8 cellular contexts compared by ENCODE assay signal in the genomic region with DNA sequence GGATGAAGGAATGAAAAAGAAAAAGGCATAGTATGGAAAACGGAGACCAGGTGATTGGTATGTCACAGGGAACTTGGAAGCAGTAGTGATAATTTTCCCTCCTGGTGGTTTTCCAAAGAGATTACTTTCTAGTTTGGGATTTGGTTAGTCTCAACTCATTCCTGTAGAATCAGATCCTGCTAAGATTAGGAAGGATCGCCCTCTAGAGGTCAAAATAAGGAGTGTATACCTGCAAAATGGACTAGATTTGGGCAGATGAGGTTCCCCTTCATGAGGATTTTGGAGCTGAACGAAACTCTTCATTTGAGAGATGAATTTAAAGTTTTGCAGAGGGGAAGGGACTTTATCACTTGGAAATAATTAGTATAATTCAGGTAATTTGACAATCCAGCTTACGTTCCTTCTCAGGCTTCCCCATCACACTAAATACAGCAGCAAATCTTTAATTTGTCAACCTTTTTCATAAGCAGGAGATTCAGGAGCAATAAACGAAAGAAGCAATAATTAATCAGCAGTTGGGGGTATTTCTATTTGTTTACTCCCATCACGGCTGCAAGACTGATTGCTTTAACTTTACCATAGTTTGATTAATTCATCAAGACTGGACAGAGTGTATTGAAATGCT.
DNase-seq lines count a peak whose midpoint lies in the region; ATAC-seq, FAIRE-seq and TF ChIP-seq lines count a peak whose summit lies in the region.

No MANE protein-coding gene starts in this region.

- CTCF ChIA-PET in activated CD4-positive, alpha-beta memory T cell treated with anti-CD3 and anti-CD28 coated beads for 36 hours (lab: Charles Lee): interaction anchor here (0.6 to 6.6 kb wide), 32 partner anchors 11 to 1009 kb away, joined by 3 to 33 read pairs (median 4); a partner anchor contains a TSS

- H3K4me2 ChIP-seq in OCI-LY3 (ENCODE audit: low read length): peak overlapping the region; percentile 55

- H4K20me1 ChIP-seq in OCI-LY3 (ENCODE audit: insufficient read depth, low read length): no peaks in the 10 kb centered on the region

- peak overlapping the region; percentile 60 for H3K4me3 ChIP-seq in OCI-LY3 (ENCODE audit: low read length)
- no peak overlapping the region for H3K4me3 ChIP-seq in liver (ENCODE audit: low read depth in 1 of 3, low read length in 3 of 3)
- H3K4me3 ChIP-seq in uterus: no peak overlapping the region

- H3K4me1 Mint-ChIP-seq in activated CD4-positive, alpha-beta memory T cell treated with anti-CD3 and anti-CD28 coated beads for 36 hours (ENCODE audit: low read depth): peaks cover 2% of the 10 kb centered on the region

- no peaks in the 10 kb centered on the region for H3K79me2 ChIP-seq in OCI-LY3 (ENCODE audit: low read length)

- no peaks in the 10 kb centered on the region for H3K36me3 Mint-ChIP-seq in activated CD4-positive, alpha-beta memory T cell treated with anti-CD3 and anti-CD28 coated beads for 36 hours

- no peaks in the 10 kb centered on the region for H3K9me3 Mint-ChIP-seq in activated CD4-positive, alpha-beta memory T cell treated with anti-CD3 and anti-CD28 coated beads for 36 hours

- no peaks in the 10 kb centered on the region for H3K9me3 ChIP-seq in OCI-LY3 (ENCODE audit: insufficient read depth, low read length)
- H3K9me3 ChIP-seq in liver (ENCODE audit: control insufficient read depth in 4 of 4, low read length in 3 of 4): peaks cover 0 to under 1% (median 0%) of the 10 kb centered on the region in 4 donors
- no peaks in the 10 kb centered on the region for H3K9me3 ChIP-seq in uterus

- FAIRE-seq in colon (lab: Jason Lieb, UNC): peak; percentile 10

- DNase-seq in HS-27A (ENCODE audit: low read depth) (peak; percentile 1), uterus (no peak)
- no peak for DNase-seq in activated CD4-positive, alpha-beta memory T cell treated with anti-CD3 and anti-CD28 coated beads for 36 hours

- no peaks in the 10 kb centered on the region for H3K36me3 ChIP-seq in OCI-LY3 (replicated peaks; ENCODE audit: low read depth, low read length)
- H3K36me3 ChIP-seq in liver (ENCODE audit: control insufficient read depth in 4 of 4, insufficient read depth in 3 of 4, low read depth in 1 of 4, low read length in 3 of 4): no peaks in the 10 kb centered on the region
- H3K36me3 ChIP-seq in uterus: no peaks in the 10 kb centered on the region

- peak; percentile 74 for ATAC-seq in GM18511 (IDR thresholded peaks at IDR 0.05; ENCODE audit: unreplicated experiment)

- peaks cover 9% of the 10 kb centered on the region; the same call in 1 of the 2 replicates for H3K4me1 ChIP-seq in OCI-LY3 (ENCODE audit: low read length)
- peaks cover 0 to 6% (median 2%) of the 10 kb centered on the region in 4 donors for H3K4me1 ChIP-seq in liver (ENCODE audit: control insufficient read depth in 4 of 4, insufficient read depth in 4 of 4, low read length in 3 of 4)
- H3K4me1 ChIP-seq in uterus: no peaks in the 10 kb centered on the region

- H3K4me3 Mint-ChIP-seq in activated CD4-positive, alpha-beta memory T cell treated with anti-CD3 and anti-CD28 coated beads for 36 hours: no peak overlapping the region

- H3K27ac ChIP-seq in C4-2B (no peak overlapping the region), OCI-LY3 (ENCODE audit: low read length) (no peak overlapping the region), liver (ENCODE audit: low read depth in 1 of 2, low read length in 2 of 2) (no peak overlapping the region), uterus (no peak overlapping the region)

- TF ChIP-seq CTCF in C4-2B (conservative IDR thresholded peaks at IDR 0.05) (peak; percentile 83), OCI-LY3 (IDR thresholded peaks at IDR 0.05; ENCODE audit: low read depth, low read length) (peak; percentile 79), liver (IDR thresholded peaks at IDR 0.05; ENCODE audit: low read depth, low read length, missing input control) (peak; percentile 77), uterus (IDR thresholded peaks at IDR 0.05) (peak; percentile 72 to 78 (median 74))

- H2AFZ ChIP-seq in OCI-LY3 (ENCODE audit: low read depth, low read length): peak overlapping the region; percentile 35; the same call in 1 of the 2 replicates

- no peak overlapping the region for H3K27ac Mint-ChIP-seq in activated CD4-positive, alpha-beta memory T cell treated with anti-CD3 and anti-CD28 coated beads for 36 hours

- POLR2A ChIA-PET in activated CD4-positive, alpha-beta memory T cell treated with anti-CD3 and anti-CD28 coated beads for 36 hours (lab: Charles Lee): no interaction called here

- no peak for TF ChIP-seq POLR2A in uterus (IDR thresholded peaks at IDR 0.05)

- 11% methylated on average over 6 of the region's 6 CpGs for WGBS in liver

- peak; percentile 95 to 96 for TF ChIP-seq RAD21 in liver (IDR thresholded peaks at IDR 0.05)

- peaks cover 1% of the 10 kb centered on the region for H3K27me3 Mint-ChIP-seq in activated CD4-positive, alpha-beta memory T cell treated with anti-CD3 and anti-CD28 coated beads for 36 hours

- H3K27me3 ChIP-seq in OCI-LY3 (ENCODE audit: low read depth, low read length) (no peaks in the 10 kb centered on the region), liver (ENCODE audit: control insufficient read depth in 4 of 4, insufficient read depth in 4 of 4, low read length in 3 of 4) (no peaks in the 10 kb centered on the region), uterus (no peaks in the 10 kb centered on the region)

- intact Hi-C loops in uterus (cut with DNase I; ENCODE audit: low total_unique reads): loop anchor here (5.0 kb wide), 1 partner anchor 289 kb away; no protein-coding TSS in a partner anchor
- intact Hi-C loops in activated CD4-positive, alpha-beta memory T cell treated with anti-CD3 and anti-CD28 coated beads for 36 hours (cut with micrococcal nuclease): loop anchor here (1.0 to 5.0 kb wide), 3 partner anchors 128 to 294 kb away; no protein-coding TSS in a partner anchor

- peak overlapping the region; percentile 2; the same call in 1 of the 2 replicates for H3K9ac ChIP-seq in OCI-LY3 (ENCODE audit: low read length)
- no peak overlapping the region for H3K9ac ChIP-seq in liver (ENCODE audit: low read depth in 1 of 2, low read length in 2 of 2)

TF ChIP-seq in liver, 16 proteins besides CTCF, POLR2A, EP300 and RAD21:
- TF ChIP-seq, protein P1, sequence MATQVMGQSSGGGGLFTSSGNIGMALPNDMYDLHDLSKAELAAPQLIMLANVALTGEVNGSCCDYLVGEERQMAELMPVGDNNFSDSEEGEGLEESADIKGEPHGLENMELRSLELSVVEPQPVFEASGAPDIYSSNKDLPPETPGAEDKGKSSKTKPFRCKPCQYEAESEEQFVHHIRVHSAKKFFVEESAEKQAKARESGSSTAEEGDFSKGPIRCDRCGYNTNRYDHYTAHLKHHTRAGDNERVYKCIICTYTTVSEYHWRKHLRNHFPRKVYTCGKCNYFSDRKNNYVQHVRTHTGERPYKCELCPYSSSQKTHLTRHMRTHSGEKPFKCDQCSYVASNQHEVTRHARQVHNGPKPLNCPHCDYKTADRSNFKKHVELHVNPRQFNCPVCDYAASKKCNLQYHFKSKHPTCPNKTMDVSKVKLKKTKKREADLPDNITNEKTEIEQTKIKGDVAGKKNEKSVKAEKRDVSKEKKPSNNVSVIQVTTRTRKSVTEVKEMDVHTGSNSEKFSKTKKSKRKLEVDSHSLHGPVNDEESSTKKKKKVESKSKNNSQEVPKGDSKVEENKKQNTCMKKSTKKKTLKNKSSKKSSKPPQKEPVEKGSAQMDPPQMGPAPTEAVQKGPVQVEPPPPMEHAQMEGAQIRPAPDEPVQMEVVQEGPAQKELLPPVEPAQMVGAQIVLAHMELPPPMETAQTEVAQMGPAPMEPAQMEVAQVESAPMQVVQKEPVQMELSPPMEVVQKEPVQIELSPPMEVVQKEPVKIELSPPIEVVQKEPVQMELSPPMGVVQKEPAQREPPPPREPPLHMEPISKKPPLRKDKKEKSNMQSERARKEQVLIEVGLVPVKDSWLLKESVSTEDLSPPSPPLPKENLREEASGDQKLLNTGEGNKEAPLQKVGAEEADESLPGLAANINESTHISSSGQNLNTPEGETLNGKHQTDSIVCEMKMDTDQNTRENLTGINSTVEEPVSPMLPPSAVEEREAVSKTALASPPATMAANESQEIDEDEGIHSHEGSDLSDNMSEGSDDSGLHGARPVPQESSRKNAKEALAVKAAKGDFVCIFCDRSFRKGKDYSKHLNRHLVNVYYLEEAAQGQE (IDR thresholded peaks at IDR 0.05): no peak
- TF ChIP-seq SP1 (IDR thresholded peaks at IDR 0.05): no peak
- TF ChIP-seq, protein P2, sequence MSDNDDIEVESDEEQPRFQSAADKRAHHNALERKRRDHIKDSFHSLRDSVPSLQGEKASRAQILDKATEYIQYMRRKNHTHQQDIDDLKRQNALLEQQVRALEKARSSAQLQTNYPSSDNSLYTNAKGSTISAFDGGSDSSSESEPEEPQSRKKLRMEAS (IDR thresholded peaks at IDR 0.05): no peak
- TF ChIP-seq YY1 (IDR thresholded peaks at IDR 0.05): no peak
- TF ChIP-seq TAF1 (conservative IDR thresholded peaks at IDR 0.05): no peak
- TF ChIP-seq JUND (IDR thresholded peaks at IDR 0.05): no peak
- TF ChIP-seq, protein P3, sequence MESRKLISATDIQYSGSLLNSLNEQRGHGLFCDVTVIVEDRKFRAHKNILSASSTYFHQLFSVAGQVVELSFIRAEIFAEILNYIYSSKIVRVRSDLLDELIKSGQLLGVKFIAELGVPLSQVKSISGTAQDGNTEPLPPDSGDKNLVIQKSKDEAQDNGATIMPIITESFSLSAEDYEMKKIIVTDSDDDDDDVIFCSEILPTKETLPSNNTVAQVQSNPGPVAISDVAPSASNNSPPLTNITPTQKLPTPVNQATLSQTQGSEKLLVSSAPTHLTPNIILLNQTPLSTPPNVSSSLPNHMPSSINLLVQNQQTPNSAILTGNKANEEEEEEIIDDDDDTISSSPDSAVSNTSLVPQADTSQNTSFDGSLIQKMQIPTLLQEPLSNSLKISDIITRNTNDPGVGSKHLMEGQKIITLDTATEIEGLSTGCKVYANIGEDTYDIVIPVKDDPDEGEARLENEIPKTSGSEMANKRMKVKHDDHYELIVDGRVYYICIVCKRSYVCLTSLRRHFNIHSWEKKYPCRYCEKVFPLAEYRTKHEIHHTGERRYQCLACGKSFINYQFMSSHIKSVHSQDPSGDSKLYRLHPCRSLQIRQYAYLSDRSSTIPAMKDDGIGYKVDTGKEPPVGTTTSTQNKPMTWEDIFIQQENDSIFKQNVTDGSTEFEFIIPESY (IDR thresholded peaks at IDR 0.05): no peak
- no peak for TF ChIP-seq GABPA (IDR thresholded peaks at IDR 0.05 in 1 of 2, conservative IDR thresholded peaks at IDR 0.05 in 1 of 2)
- no peak for TF ChIP-seq FOXA2 (IDR thresholded peaks at IDR 0.05)
